Comparison of ENCODE assay signal across 14 cellular contexts in genomic region chr15:66655511-66655910, GRCh38. TPM values are rescaled to one million over a fixed set of nuclear protein-coding genes. Genes with fewer than 3 reads are reported as not detected.
DNase-seq lines count a peak whose midpoint lies in the region; ATAC-seq and TF ChIP-seq lines count a peak whose summit lies in the region.
"Had no signal": no experiment of that assay in that cellular context is flagged by ENCODE, and none has a peak within 500 bp of the region (broad histone marks: within the 10 kb centered on the region; RNA-seq: fewer than 3 reads in every experiment).

No MANE protein-coding gene starts in this region.

- peak overlapping the region; percentile 25 for H3K4me3 Mint-ChIP-seq in activated T-cell treated with anti-CD3 and anti-CD28 coated beads, Interleukin-2, amount 50 U/mL, for 4 hours
- H3K4me3 Mint-ChIP-seq in activated CD8-positive, alpha-beta T cell treated with anti-CD3 and anti-CD28 coated beads for 36 hours, result peak overlapping the region; percentile 49
- peak overlapping the region; percentile 9 to 19 for H3K4me3 Mint-ChIP-seq in stimulated activated naive B cell treated with anti-CD40 and anti-IgM and Interleukin-4, amounts not matched to agents 10 μg/mL and 1 μg/mL and 100 μg/mL, for 72 hours
- H3K4me3 Mint-ChIP-seq: dendritic cell treated with granulocyte-macrophage colony-stimulating factor and Interleukin-4, amounts not matched to agents 40 ng/mL and 50 ng/mL, for 4 days had no signal

- H3K36me3 Mint-ChIP-seq in activated T-cell treated with anti-CD3 and anti-CD28 coated beads, Interleukin-2, amount 50 U/mL, for 4 hours (ENCODE audit: insufficient read depth), result no peaks in the 10 kb centered on the region
- no peaks in the 10 kb centered on the region for H3K36me3 Mint-ChIP-seq in activated CD8-positive, alpha-beta T cell treated with anti-CD3 and anti-CD28 coated beads for 36 hours (ENCODE audit: low read depth)
- peaks cover 0 to 1% of the 10 kb centered on the region in 2 donors for H3K36me3 Mint-ChIP-seq in stimulated activated naive B cell treated with anti-CD40 and anti-IgM and Interleukin-4, amounts not matched to agents 10 μg/mL and 1 μg/mL and 100 μg/mL, for 72 hours
- H3K36me3 Mint-ChIP-seq: IgD-negative memory B cell had no signal

- no peak for TF ChIP-seq POLR2A in right lobe of liver (IDR thresholded peaks at IDR 0.05)

- no peaks in the 10 kb centered on the region for H3K27me3 ChIP-seq in right lobe of liver
- H3K27me3 ChIP-seq: SJCRH30, uterus had no signal

- H3K27ac ChIP-seq in right lobe of liver, result peak overlapping the region; percentile 33 to 73 (median 60)
- H3K27ac ChIP-seq: SJCRH30 had no signal

- H3K4me1 ChIP-seq in right lobe of liver, result peaks cover 0 to 39% (median 14%) of the 10 kb centered on the region in 4 donors
- H3K4me1 ChIP-seq: uterus had no signal

- WGBS in right lobe of liver (ENCODE audit: insufficient coverage, low coverage, low lambda C conversion rate, missing lambda C conversion rate), result 86% methylated on average over 3 of the region's 14 CpGs

- peaks cover 31% of the 10 kb centered on the region for H3K27me3 Mint-ChIP-seq in activated T-cell treated with anti-CD3 and anti-CD28 coated beads, Interleukin-2, amount 50 U/mL, for 4 hours (ENCODE audit: low read depth)
- peaks cover 1% of the 10 kb centered on the region for H3K27me3 Mint-ChIP-seq in activated CD8-positive, alpha-beta T cell treated with anti-CD3 and anti-CD28 coated beads for 36 hours
- peaks cover 38 to 47% of the 10 kb centered on the region in 2 donors for H3K27me3 Mint-ChIP-seq in stimulated activated naive B cell treated with anti-CD40 and anti-IgM and Interleukin-4, amounts not matched to agents 10 μg/mL and 1 μg/mL and 100 μg/mL, for 72 hours

- peaks cover 6% of the 10 kb centered on the region for H3K4me1 Mint-ChIP-seq in activated T-cell treated with anti-CD3 and anti-CD28 coated beads, Interleukin-2, amount 50 U/mL, for 4 hours (ENCODE audit: low read depth)
- peaks cover 5% of the 10 kb centered on the region for H3K4me1 Mint-ChIP-seq in activated CD8-positive, alpha-beta T cell treated with anti-CD3 and anti-CD28 coated beads for 36 hours (ENCODE audit: low read depth)
- no peaks in the 10 kb centered on the region for H3K4me1 Mint-ChIP-seq in stimulated activated naive B cell treated with anti-CD40 and anti-IgM and Interleukin-4, amounts not matched to agents 10 μg/mL and 1 μg/mL and 100 μg/mL, for 72 hours

- no peak overlapping the region for H3K4me3 ChIP-seq in right lobe of liver

- no peaks in the 10 kb centered on the region for H3K36me3 ChIP-seq in right lobe of liver
- H3K36me3 ChIP-seq: SJCRH30, uterus had no signal

- no peak for TF ChIP-seq CTCF in activated CD8-positive, alpha-beta T cell treated with anti-CD3 and anti-CD28 coated beads for 36 hours (IDR thresholded peaks at IDR 0.05)
- TF ChIP-seq CTCF in right lobe of liver (IDR thresholded peaks at IDR 0.05), result no peak

- H3K27ac Mint-ChIP-seq in activated CD8-positive, alpha-beta T cell treated with anti-CD3 and anti-CD28 coated beads for 36 hours, result peak overlapping the region; percentile 30
- no peak overlapping the region for H3K27ac Mint-ChIP-seq in stimulated activated naive B cell treated with anti-CD40 and anti-IgM and Interleukin-4, amounts not matched to agents 10 μg/mL and 1 μg/mL and 100 μg/mL, for 72 hours
- H3K27ac Mint-ChIP-seq: dendritic cell treated with granulocyte-macrophage colony-stimulating factor and Interleukin-4, amounts not matched to agents 40 ng/mL and 50 ng/mL, for 4 days had no signal

- intact Hi-C loops in activated CD8-positive, alpha-beta T cell treated with anti-CD3 and anti-CD28 coated beads for 36 hours (cut with micrococcal nuclease), result no loop called here
- intact Hi-C loops in right lobe of liver (cut with DNase I), result no loop called here

- CTCF ChIA-PET in activated CD8-positive, alpha-beta T cell treated with anti-CD3 and anti-CD28 coated beads for 36 hours (lab: Charles Lee), result interaction anchor here (0.6 kb wide), 1 partner anchor 217 kb away, joined by 4 read pairs; no protein-coding TSS in a partner anchor

- no peak for ATAC-seq in activated T-cell treated with anti-CD3 and anti-CD28 coated beads, Interleukin-2, amount 50 U/mL, for 4 hours
- ATAC-seq in activated CD8-positive, alpha-beta T cell treated with anti-CD3 and anti-CD28 coated beads for 36 hours, result no peak
- ATAC-seq in right lobe of liver, result no peak
- no peak for ATAC-seq in stimulated activated naive B cell treated with anti-CD40 and anti-IgM and Interleukin-4, amounts not matched to agents 10 μg/mL and 1 μg/mL and 100 μg/mL, for 72 hours (replicated peaks)
- ATAC-seq in HG02938 (IDR thresholded peaks at IDR 0.05; ENCODE audit: unreplicated experiment), result no peak

- no peaks in the 10 kb centered on the region for H3K9me3 Mint-ChIP-seq in activated T-cell treated with anti-CD3 and anti-CD28 coated beads, Interleukin-2, amount 50 U/mL, for 4 hours
- no peaks in the 10 kb centered on the region for H3K9me3 Mint-ChIP-seq in activated CD8-positive, alpha-beta T cell treated with anti-CD3 and anti-CD28 coated beads for 36 hours
- H3K9me3 Mint-ChIP-seq in stimulated activated naive B cell treated with anti-CD40 and anti-IgM and Interleukin-4, amounts not matched to agents 10 μg/mL and 1 μg/mL and 100 μg/mL, for 72 hours, result no peaks in the 10 kb centered on the region
- H3K9me3 Mint-ChIP-seq: dendritic cell treated with granulocyte-macrophage colony-stimulating factor and Interleukin-4, amounts not matched to agents 40 ng/mL and 50 ng/mL, for 4 days; IgD-negative memory B cell had no signal

- DNase-seq in activated T-cell treated with anti-CD3 and anti-CD28 coated beads, Interleukin-2, amount 50 U/mL, for 4 hours, result no peak
- no peak for DNase-seq in activated T-cell treated with anti-CD3 and anti-CD28 coated beads, Interleukin-2, amount 50 U/mL, for 1 hour
- DNase-seq in activated CD8-positive, alpha-beta T cell treated with anti-CD3 and anti-CD28 coated beads for 36 hours, result no peak
- DNase-seq in right lobe of liver, result no peak
- DNase-seq in stimulated activated naive B cell treated with anti-CD40 and anti-IgM and Interleukin-4, amounts not matched to agents 10 μg/mL and 1 μg/mL and 100 μg/mL, for 72 hours, result no peak
- DNase-seq in DMS53 (lab: John Stamatoyannopoulos, UW), result no peak
- no peak for DNase-seq in NCI-H1417 (lab: John Stamatoyannopoulos, UW)
- DNase-seq: DND-41, NCI-H1694, SJCRH30, uterus had no signal

- POLR2A ChIA-PET in activated CD8-positive, alpha-beta T cell treated with anti-CD3 and anti-CD28 coated beads for 36 hours (lab: Charles Lee), result no interaction called here

- H3K9me3 ChIP-seq in right lobe of liver, result no peaks in the 10 kb centered on the region
- H3K9me3 ChIP-seq: SJCRH30, uterus had no signal

RNA-seq across cellular contexts. Expression of gene SMAD6, which starts 46.5 kb away (rescaled TPM):
- under 1 TPM; 0.05 to 0.25 (median 0.08) TPM for total RNA-seq in activated T-cell treated with anti-CD3 and anti-CD28 coated beads, Interleukin-2, amount 50 U/mL, for 4 hours
- under 1 TPM; 0.25 to 0.41 TPM for total RNA-seq in activated CD8-positive, alpha-beta T cell treated with anti-CD3 and anti-CD28 coated beads for 36 hours
- 10 to 100 TPM; 10.5 to 17.2 (median 12.3) TPM for total RNA-seq in right lobe of liver

Comparison
In these comparisons a context has a peak if more than half of its experiments do, and no peak if none do; other contexts are left out.
1. RNA of gene SMAD6, which starts 46.5 kb away (total RNA-seq): 10.5 to 17.2 TPM in right lobe of liver; 0.25 to 0.41 TPM in activated CD8-positive, alpha-beta T cell treated with anti-CD3 and anti-CD28 coated beads for 36 hours and 0.05 to 0.25 TPM in activated T-cell treated with anti-CD3 and anti-CD28 coated beads, Interleukin-2, amount 50 U/mL, for 4 hours; every median in the first group is over 4 times any median in the second.
2. Peak in every context shown above with its lines, with median percentiles within 50 percentile points of each other: H3K4me3 Mint-ChIP-seq.